In the genomic region with DNA sequence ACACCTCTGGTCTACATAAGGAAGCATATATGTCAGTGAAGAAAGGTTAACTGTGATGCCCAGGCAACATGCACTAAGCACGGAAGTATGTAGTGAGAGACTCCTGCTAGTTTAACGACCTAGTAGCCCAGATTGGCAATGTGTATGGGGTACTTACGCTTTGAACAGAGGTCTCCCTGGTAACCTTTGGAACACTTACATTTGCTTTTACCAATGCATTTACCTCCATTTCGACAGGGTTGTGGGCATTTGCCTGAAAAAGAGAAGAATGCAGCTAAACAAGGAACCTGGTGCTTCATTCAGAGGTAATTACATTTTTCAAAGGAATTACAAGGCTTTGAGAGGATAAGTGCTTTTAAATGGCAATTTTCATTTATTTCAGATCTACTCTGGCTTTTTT, we compare ENCODE assay signal across 21 cellular contexts.
DNase-seq lines count a peak whose midpoint lies in the region; ATAC-seq lines count a peak whose summit lies in the region.
"Had no signal": no experiment of that assay in that cellular context is flagged by ENCODE, and none has a peak within 500 bp of the region (broad histone marks: within the 10 kb centered on the region; RNA-seq: fewer than 3 reads in every experiment).

No MANE protein-coding gene starts in this region.

- no peaks in the 10 kb centered on the region for H3K9me3 Mint-ChIP-seq in activated CD4-positive, alpha-beta T cell treated with anti-CD3 and anti-CD28 coated beads for 36 hours (ENCODE audit: low read depth)
- H3K9me3 Mint-ChIP-seq: CD4-positive, alpha-beta T cell; HFFc6 had no signal

- intact Hi-C loops in activated CD4-positive, alpha-beta T cell treated with anti-CD3 and anti-CD28 coated beads for 36 hours (cut with DNase I, micrococcal nuclease), result no loop called here

- no peaks in the 10 kb centered on the region for H3K9me3 ChIP-seq in iPS DF 6.9 (ENCODE audit: control insufficient read depth, insufficient read depth, low read length)
- H3K9me3 ChIP-seq: Caco-2, SK-N-SH had no signal

- H3K4me3 Mint-ChIP-seq in activated CD4-positive, alpha-beta T cell treated with anti-CD3 and anti-CD28 coated beads for 36 hours, result no peak overlapping the region
- H3K4me3 Mint-ChIP-seq: CD4-positive, alpha-beta T cell; HFFc6 had no signal

- no CpG with 5 or more reads among the region's 4 CpGs for WGBS in iPS DF 6.9 (ENCODE audit: insufficient coverage, insufficient read length)

- peaks cover 6% of the 10 kb centered on the region; the same call in 1 of the 2 replicates for H3K4me1 ChIP-seq in iPS DF 6.9 (ENCODE audit: control insufficient read depth, insufficient read depth, low read length)
- H3K4me1 ChIP-seq: Caco-2 had no signal

- H3K27ac Mint-ChIP-seq in activated CD4-positive, alpha-beta T cell treated with anti-CD3 and anti-CD28 coated beads for 36 hours, result no peak overlapping the region
- H3K27ac Mint-ChIP-seq: CD4-positive, alpha-beta T cell; HFFc6 had no signal

- in situ Hi-C loops in KBM-7 (cut with MboI; ENCODE audit: low pct_unique_long_range_greater_than_20kb, low sequenced_read_pairs), result no loop called here

- H3K27me3 ChIP-seq in iPS DF 6.9 (ENCODE audit: control insufficient read depth, insufficient read depth, low read length), result no peaks in the 10 kb centered on the region

- no peak overlapping the region for H3K27ac ChIP-seq in iPS DF 6.9 (ENCODE audit: low read length)
- H3K27ac ChIP-seq: HL-60 had no signal

- CTCF ChIA-PET in activated CD4-positive, alpha-beta T cell treated with anti-CD3 and anti-CD28 coated beads for 36 hours (lab: Charles Lee), result interaction anchor here (1.1 kb wide), 1 partner anchor 9 kb away, joined by 3 read pairs; no protein-coding TSS in a partner anchor

- H3K36me3 ChIP-seq in iPS DF 6.9 (ENCODE audit: control insufficient read depth, insufficient read depth, low read length), result no peaks in the 10 kb centered on the region

- POLR2A ChIA-PET in activated CD4-positive, alpha-beta T cell treated with anti-CD3 and anti-CD28 coated beads for 36 hours (lab: Charles Lee), result no interaction called here

- H3K4me1 Mint-ChIP-seq in activated CD4-positive, alpha-beta T cell treated with anti-CD3 and anti-CD28 coated beads for 36 hours, result no peaks in the 10 kb centered on the region

- peaks cover 17% of the 10 kb centered on the region for H3K27me3 Mint-ChIP-seq in activated CD4-positive, alpha-beta T cell treated with anti-CD3 and anti-CD28 coated beads for 36 hours

- no peak for ATAC-seq in activated CD4-positive, alpha-beta T cell treated with anti-CD3 and anti-CD28 coated beads for 36 hours
- no peak for ATAC-seq in HG02884 (IDR thresholded peaks at IDR 0.05; ENCODE audit: unreplicated experiment)

- DNase-seq in Ammon's horn (ENCODE audit: low spot score) (peak; percentile 8), NCI-H1105 (lab: John Stamatoyannopoulos, UW) (peak; percentile 15), NCI-H748 treated with DMSO at 0.1 percent for 48 hours (lab: John Stamatoyannopoulos, UW) (peak; percentile 24), iPS DF 6.9 (ENCODE audit: low read depth, low spot score) (peak; percentile 37), KBM-7 (no peak), amniotic stem cell (lab: John Stamatoyannopoulos, UW) (no peak)
- DNase-seq in activated CD4-positive, alpha-beta T cell treated with anti-CD3 and anti-CD28 coated beads for 36 hours, result no peak
- DNase-seq: 8988T; Caco-2; CD4-positive, alpha-beta T cell; GDM1; HFFc6; MM.1S; NCI-H1092; NCI-H345; NCI-H526; OCI-M1; Right ventricle myocardium superior; SK-N-SH had no signal

- H3K4me3 ChIP-seq in iPS DF 6.9 (ENCODE audit: low read length), result no peak overlapping the region

- no peaks in the 10 kb centered on the region for H3K36me3 Mint-ChIP-seq in activated CD4-positive, alpha-beta T cell treated with anti-CD3 and anti-CD28 coated beads for 36 hours (ENCODE audit: low read depth)

Comparison
In these comparisons a context has a peak if more than half of its experiments do, and no peak if none do; other contexts are left out.
1. DNase-seq: peak in Ammon's horn (single experiment), NCI-H1105 (single experiment), NCI-H748 treated with DMSO at 0.1 percent for 48 hours (single experiment) and iPS DF 6.9 (single experiment); none in KBM-7 (single experiment), amniotic stem cell (single experiment) and activated CD4-positive, alpha-beta T cell treated with anti-CD3 and anti-CD28 coated beads for 36 hours (single experiment).